ENCODE assay signal across 19 cellular contexts in genomic region chr3:153762411-153763235, GRCh38.
DNase-seq lines count a peak whose midpoint lies in the region; ATAC-seq, FAIRE-seq and TF ChIP-seq lines count a peak whose summit lies in the region.
"Had no signal": no experiment of that assay in that cellular context is flagged by ENCODE, and none has a peak within 500 bp of the region (broad histone marks: within the 10 kb centered on the region; RNA-seq: fewer than 3 reads in every experiment).

No MANE protein-coding gene starts in this region.

- H4K20me1 ChIP-seq in MM.1S (ENCODE audit: insufficient read depth, low read length), result no peaks in the 10 kb centered on the region

- no peaks in the 10 kb centered on the region for H3K79me2 ChIP-seq in MM.1S (ENCODE audit: low read length)

- H2BK12ac ChIP-seq in mesenchymal stem cell (ENCODE audit: low read length in 2 of 2), result no peak overlapping the region

- no peaks in the 10 kb centered on the region for H3F3A ChIP-seq in MM.1S (ENCODE audit: insufficient read depth, low read length)

- ATAC-seq in A549 (no peak), GM18870 (IDR thresholded peaks at IDR 0.05; ENCODE audit: unreplicated experiment) (no peak)
- ATAC-seq in stimulated activated effector memory CD8-positive, alpha-beta T cell treated with anti-CD3 and anti-CD28 coated beads, Interleukin-12 subunit alpha, Interleukin-12 subunit beta, amount 100 ng/mL, for 72 hours, result no peak
- ATAC-seq: Panc1 had no signal

- TF ChIP-seq EP300 in A549 (IDR thresholded peaks at IDR 0.05), result no peak

- no peaks in the 10 kb centered on the region for H3K9me3 Mint-ChIP-seq in stimulated activated effector memory CD8-positive, alpha-beta T cell treated with anti-CD3 and anti-CD28 coated beads, Interleukin-12 subunit alpha, Interleukin-12 subunit beta, amount 100 ng/mL, for 72 hours
- H3K9me3 Mint-ChIP-seq: CD4-positive, alpha-beta T cell had no signal

- WGBS in A549 (ENCODE audit: missing lambda C conversion rate), result 62% methylated on average over 6 of the region's 6 CpGs
- 83% methylated on average over 4 of the region's 6 CpGs for WGBS in mesenchymal stem cell

- peak; percentile 13 for FAIRE-seq in A549 (lab: Jason Lieb, UNC)
- FAIRE-seq: H1 had no signal

- H3K4ac ChIP-seq in mesenchymal stem cell (ENCODE audit: low read depth in 1 of 2, low read length in 2 of 2), result no peak overlapping the region

- H3K27ac Mint-ChIP-seq in stimulated activated effector memory CD8-positive, alpha-beta T cell treated with anti-CD3 and anti-CD28 coated beads, Interleukin-12 subunit alpha, Interleukin-12 subunit beta, amount 100 ng/mL, for 72 hours, result no peak overlapping the region
- H3K27ac Mint-ChIP-seq: CD4-positive, alpha-beta T cell had no signal

- TF ChIP-seq CTCF in A549 (IDR thresholded peaks at IDR 0.05) (no peak), MM.1S (IDR thresholded peaks at IDR 0.05; ENCODE audit: low read length) (no peak)

- H3K36me3 Mint-ChIP-seq in stimulated activated effector memory CD8-positive, alpha-beta T cell treated with anti-CD3 and anti-CD28 coated beads, Interleukin-12 subunit alpha, Interleukin-12 subunit beta, amount 100 ng/mL, for 72 hours, result no peaks in the 10 kb centered on the region

- no peak overlapping the region for H2BK5ac ChIP-seq in mesenchymal stem cell (ENCODE audit: low read depth, low read length, poor library complexity, severe bottlenecking)

- H3K23ac ChIP-seq in mesenchymal stem cell (ENCODE audit: low read length in 2 of 2), result no peak overlapping the region

- no peak overlapping the region for H3K27ac ChIP-seq in A549
- H3K27ac ChIP-seq in MM.1S (ENCODE audit: low read length), result no peak overlapping the region
- H3K27ac ChIP-seq in mesenchymal stem cell (ENCODE audit: low read length, poor library complexity, severe bottlenecking), result no peak overlapping the region
- H3K27ac ChIP-seq: SJSA1 had no signal

- H3K27me3 ChIP-seq in MM.1S (replicated peaks; ENCODE audit: insufficient read depth, low read length) (no peaks in the 10 kb centered on the region), adipocyte (replicated peaks; ENCODE audit: control insufficient read depth, insufficient read depth, low read length) (no peaks in the 10 kb centered on the region), mesenchymal stem cell (ENCODE audit: control insufficient read depth in 1 of 2, insufficient read depth in 1 of 2, low read length in 2 of 2) (no peaks in the 10 kb centered on the region)
- H3K27me3 ChIP-seq: SJSA1 had no signal

- H3K9ac ChIP-seq in MM.1S (ENCODE audit: low read length) (no peak overlapping the region), adipocyte (ENCODE audit: low read length) (peak overlapping the region; percentile 64), mesenchymal stem cell (ENCODE audit: low read length) (peak overlapping the region; percentile 6)

- no peak overlapping the region for H2BK15ac ChIP-seq in mesenchymal stem cell (ENCODE audit: low read depth, poor library complexity, severe bottlenecking)

- H2AFZ ChIP-seq in MM.1S (ENCODE audit: low read length), result peak overlapping the region; percentile 19
- no peak overlapping the region for H2AFZ ChIP-seq in mesenchymal stem cell (ENCODE audit: low read depth, low read length)

- H3K36me3 ChIP-seq in MM.1S (replicated peaks; ENCODE audit: insufficient read depth, low read length), result no peaks in the 10 kb centered on the region
- H3K36me3 ChIP-seq in adipocyte (ENCODE audit: control insufficient read depth, insufficient read depth, low read length, severe bottlenecking), result no peaks in the 10 kb centered on the region
- no peaks in the 10 kb centered on the region for H3K36me3 ChIP-seq in mesenchymal stem cell (ENCODE audit: control insufficient read depth in 1 of 2, insufficient read depth in 2 of 2, low read depth in 1 of 2, low read length in 2 of 2)
- H3K36me3 ChIP-seq: SJSA1 had no signal

- no peaks in the 10 kb centered on the region for H3K4me1 Mint-ChIP-seq in stimulated activated effector memory CD8-positive, alpha-beta T cell treated with anti-CD3 and anti-CD28 coated beads, Interleukin-12 subunit alpha, Interleukin-12 subunit beta, amount 100 ng/mL, for 72 hours

- H3K14ac ChIP-seq in mesenchymal stem cell (ENCODE audit: low read length in 2 of 2), result no peak overlapping the region

- no peak overlapping the region for H3K18ac ChIP-seq in mesenchymal stem cell (ENCODE audit: low read depth in 1 of 2, low read length in 2 of 2)

- H4K91ac ChIP-seq in mesenchymal stem cell (ENCODE audit: low read length), result no peak overlapping the region

- no peak for DNase-seq in A549 (ENCODE audit: low read depth in 1 of 2, low spot score in 1 of 2)
- peak; percentile 51 for DNase-seq in MM.1S
- peak; percentile 14 for DNase-seq in adipocyte (ENCODE audit: low read depth)
- no peak for DNase-seq in mesenchymal stem cell
- no peak for DNase-seq in stimulated activated CD4-positive, alpha-beta T cell treated with anti-CD3 and anti-CD28 coated beads, Interleukin-2, amount 100 ng/mL, for 48 hours
- DNase-seq in stimulated activated effector memory CD8-positive, alpha-beta T cell treated with anti-CD3 and anti-CD28 coated beads, Interleukin-12 subunit alpha, Interleukin-12 subunit beta, amount 100 ng/mL, for 72 hours (ENCODE audit: low spot score in 2 of 2), result no peak
- DNase-seq in A172 (ENCODE audit: low spot score), result no peak
- DNase-seq: 8988T; Caco-2; CD4-positive, alpha-beta T cell; GDM1; KG1; NCI-H1436 treated with DMSO at 0.1 percent for 48 hours; NCI-H2029 treated with DMSO at 0.1 percent for 48 hours; NCI-H2171 had no signal

- H3K4me2 ChIP-seq in A549, result no peak overlapping the region
- peak overlapping the region; percentile 27 for H3K4me2 ChIP-seq in MM.1S (ENCODE audit: low read depth, low read length)
- no peak overlapping the region for H3K4me2 ChIP-seq in mesenchymal stem cell (ENCODE audit: low read length, poor library complexity, severe bottlenecking)

- H3K4me3 ChIP-seq in A549 (no peak overlapping the region), MM.1S (ENCODE audit: low read length) (no peak overlapping the region), adipocyte (ENCODE audit: low read length) (peak overlapping the region; percentile 65), mesenchymal stem cell (ENCODE audit: insufficient read depth in 1 of 2, low read depth in 1 of 2, low read length in 2 of 2) (peak overlapping the region in 1 of 2 experiments; percentile 54)
- H3K4me3 ChIP-seq: SJSA1 had no signal

- no peaks in the 10 kb centered on the region for H3K9me2 ChIP-seq in MM.1S (replicated peaks; ENCODE audit: insufficient read depth, low read length)

- H3K79me1 ChIP-seq in mesenchymal stem cell (replicated peaks; ENCODE audit: low read length, poor library complexity, severe bottlenecking), result no peaks in the 10 kb centered on the region

- H4K8ac ChIP-seq in mesenchymal stem cell (ENCODE audit: low read length), result no peak overlapping the region

- CTCF ChIA-PET in A549 (lab: Yijun Ruan, JAX), result no interaction called here

- no peak overlapping the region for H2AK5ac ChIP-seq in mesenchymal stem cell (ENCODE audit: low read length, severe bottlenecking)

- H3K4me3 Mint-ChIP-seq in stimulated activated effector memory CD8-positive, alpha-beta T cell treated with anti-CD3 and anti-CD28 coated beads, Interleukin-12 subunit alpha, Interleukin-12 subunit beta, amount 100 ng/mL, for 72 hours, result no peak overlapping the region
- H3K4me3 Mint-ChIP-seq: CD4-positive, alpha-beta T cell had no signal

- TF ChIP-seq RAD21 in A549 (conservative IDR thresholded peaks at IDR 0.05 in 1 of 2, IDR thresholded peaks at IDR 0.05 in 1 of 2), result no peak

- no peaks in the 10 kb centered on the region for H3K4me1 ChIP-seq in A549
- peaks cover 12% of the 10 kb centered on the region for H3K4me1 ChIP-seq in MM.1S (ENCODE audit: low read length)
- peaks cover 16% of the 10 kb centered on the region for H3K4me1 ChIP-seq in adipocyte (ENCODE audit: control insufficient read depth, insufficient read depth, low read length)
- H3K4me1 ChIP-seq in mesenchymal stem cell (ENCODE audit: control insufficient read depth, insufficient read depth, low read depth, low read length), result no peaks in the 10 kb centered on the region
- H3K4me1 ChIP-seq: Caco-2, SJSA1 had no signal

- H2BK120ac ChIP-seq in mesenchymal stem cell (ENCODE audit: low read depth, low read length), result no peak overlapping the region

- POLR2A ChIA-PET in A549 (lab: Yijun Ruan, JAX), result no interaction called here

- no peak for TF ChIP-seq POLR2A in A549 (IDR thresholded peaks at IDR 0.05; ENCODE audit: low read length)

- H3K9me3 ChIP-seq in A549 (no peaks in the 10 kb centered on the region), MM.1S (replicated peaks; ENCODE audit: insufficient read depth, low read length) (no peaks in the 10 kb centered on the region), adipocyte (ENCODE audit: control insufficient read depth, low read length) (peaks cover 11% of the 10 kb centered on the region), mesenchymal stem cell (ENCODE audit: control insufficient read depth, low read length) (no peaks in the 10 kb centered on the region)
- H3K9me3 ChIP-seq: Caco-2, SJSA1 had no signal

TF ChIP-seq in A549, 52 proteins besides CTCF, POLR2A, EP300 and RAD21:
- TF ChIP-seq CEBPB (IDR thresholded peaks at IDR 0.05) (no peak), FOSL2 (IDR thresholded peaks at IDR 0.05) (no peak), FOSL2 (CRISPR knock-in tag; IDR thresholded peaks at IDR 0.05) (no peak), FOSB (CRISPR knock-in tag; IDR thresholded peaks at IDR 0.05) (no peak)

Comparison
In these comparisons a context has a peak if more than half of its experiments do, and no peak if none do; other contexts are left out.
1. DNase-seq: peak in MM.1S (single experiment) and adipocyte (single experiment); none in A549 (0 of 2), mesenchymal stem cell (single experiment), stimulated activated CD4-positive, alpha-beta T cell treated with anti-CD3 and anti-CD28 coated beads, Interleukin-2, amount 100 ng/mL, for 48 hours (0 of 2), stimulated activated effector memory CD8-positive, alpha-beta T cell treated with anti-CD3 and anti-CD28 coated beads, Interleukin-12 subunit alpha, Interleukin-12 subunit beta, amount 100 ng/mL, for 72 hours (0 of 2) and A172 (single experiment).